32 cellular contexts compared by ENCODE assay signal in genomic region chrX:1601051-1601767, GRCh38. TPM values are rescaled to one million over a fixed set of nuclear protein-coding genes. Genes with fewer than 3 reads are reported as not detected.
DNase-seq lines count a peak whose midpoint lies in the region; ATAC-seq, FAIRE-seq and TF ChIP-seq lines count a peak whose summit lies in the region.
"Had no signal": no experiment of that assay in that cellular context is flagged by ENCODE, and none has a peak within 500 bp of the region (broad histone marks: within the 10 kb centered on the region; RNA-seq: fewer than 3 reads in every experiment).

No MANE protein-coding gene starts in this region.

- no peaks in the 10 kb centered on the region for H3K79me2 ChIP-seq in HepG2 (ENCODE audit: insufficient read depth, low read length)

- TF ChIP-seq EP300 in HepG2 (IDR thresholded peaks at IDR 0.05; ENCODE audit: low read depth in 2 of 2, low read length in 2 of 2) = no peak
- TF ChIP-seq EP300 in HepG2 (CRISPR knock-in tag; IDR thresholded peaks at IDR 0.05; ENCODE audit: borderline replicate concordance) = no peak

- no peak overlapping the region for H3K4me3 ChIP-seq in RWPE2 (ENCODE audit: severe bottlenecking)
- no peak overlapping the region for H3K4me3 ChIP-seq in HepG2 (replicated peaks in 1 of 3; ENCODE audit: insufficient read depth in 1 of 3, low read depth in 2 of 3, low read length in 3 of 3)
- H3K4me3 ChIP-seq: adrenal gland, body of pancreas, gastroesophageal sphincter, mucosa of descending colon, ovary, skin epidermis had no signal

- in situ Hi-C loops in HepG2 (cut with HindIII; ENCODE audit: extremely low pct_ligation_motif_present, low pct_unique_long_range_greater_than_20kb) = no loop called here

- H3K27ac ChIP-seq in RWPE2 (ENCODE audit: poor library complexity, severe bottlenecking) (no peak overlapping the region), HepG2 (ENCODE audit: extremely low read length, insufficient read depth, low read length) (no peak overlapping the region)
- H3K27ac ChIP-seq: adrenal gland, body of pancreas, gastroesophageal sphincter, ovary, skin epidermis had no signal

- no peaks in the 10 kb centered on the region for H3K4me1 ChIP-seq in RWPE2 (ENCODE audit: insufficient read depth, poor library complexity, severe bottlenecking)
- H3K4me1 ChIP-seq in HepG2 (ENCODE audit: insufficient read depth, low read length) = no peaks in the 10 kb centered on the region
- H3K4me1 ChIP-seq: adrenal gland, body of pancreas, gastroesophageal sphincter had no signal

- no peaks in the 10 kb centered on the region for H3K9me3 ChIP-seq in RWPE2 (ENCODE audit: severe bottlenecking)
- H3K9me3 ChIP-seq in HepG2 (ENCODE audit: low read length) = no peaks in the 10 kb centered on the region
- H3K9me3 ChIP-seq: adrenal gland, body of pancreas, gastroesophageal sphincter, mucosa of descending colon, ovary had no signal

- TF ChIP-seq POLR2A in HepG2 (IDR thresholded peaks at IDR 0.05; ENCODE audit: insufficient read depth in 1 of 2, low read depth in 2 of 2, low read length in 2 of 2) = no peak

- no peak overlapping the region for H3K4me2 ChIP-seq in HepG2 (ENCODE audit: low read depth, low read length)

- peaks cover 10% of the 10 kb centered on the region; the same call in 1 of the 2 replicates for H4K20me1 ChIP-seq in HepG2 (ENCODE audit: insufficient read depth, low read length)

- H3K27me3 ChIP-seq in RWPE2 (ENCODE audit: insufficient read depth, poor library complexity, severe bottlenecking) (no peaks in the 10 kb centered on the region), HepG2 (ENCODE audit: control insufficient read depth in 1 of 2, insufficient read depth in 2 of 2, low read length in 2 of 2) (no peaks in the 10 kb centered on the region)
- H3K27me3 ChIP-seq: adrenal gland, body of pancreas, gastroesophageal sphincter, ovary had no signal

- 98% methylated on average over 39 of the region's 58 CpGs for WGBS in HepG2 (ENCODE audit: low lambda C conversion rate)

- H3K9ac ChIP-seq in HepG2 (ENCODE audit: insufficient read depth, low read depth, low read length) = no peak overlapping the region

- CTCF ChIA-PET in HepG2 (lab: Yijun Ruan, JAX; ENCODE audit: low intra/inter-chr PET ratio, low total read pairs) = no interaction called here

- no peak for FAIRE-seq in HepG2 (lab: Jason Lieb, UNC)
- no peak for FAIRE-seq in RCC 7860 (lab: Jason Lieb, UNC)
- FAIRE-seq: endothelial cell of umbilical vein, GM18507 had no signal

- H3K36me3 ChIP-seq in RWPE2 (ENCODE audit: low read depth) = peaks cover 75% of the 10 kb centered on the region
- peaks cover 25 to 59% of the 10 kb centered on the region in 2 experiments; a peak in 4 of 5 replicates for H3K36me3 ChIP-seq in HepG2 (replicated peaks in 1 of 2; ENCODE audit: control insufficient read depth in 1 of 2, insufficient read depth in 2 of 2, low read length in 2 of 2)
- H3K36me3 ChIP-seq: ovary had no signal

- DNase-seq in activated gamma-delta T cell (lab: John Stamatoyannopoulos, UW) (peak; percentile 13), activated gamma-delta T cell treated with Interleukin-2 at 50 U/mL for 16 hours (no peak), RWPE2 (ENCODE audit: low spot score) (peak; percentile 77), HepG2 (ENCODE audit: low spot score) (no peak), RCC 7860 (ENCODE audit: low spot score) (no peak), NCI-H226 (no peak)
- DNase-seq in stimulated activated naive CD8-positive, alpha-beta T cell treated with anti-CD3 and anti-CD28 coated beads, Interleukin-15, Interleukin-2, amounts not matched to agents 100 U/mL and 50 U/mL, for 24 hours = peak; percentile 1
- no peak for DNase-seq in NK-92 treated with Interleukin-12 subunit alpha and Interleukin-12 subunit beta, amount 100 ng/mL, for 24 hours (lab: John Stamatoyannopoulos, UW)
- DNase-seq: activated CD4-positive, alpha-beta T cell treated with anti-CD3 and anti-CD28 coated beads, Interleukin-2, amount 10 ng/mL, durations not matched to agents 7 days and 5 days; body of pancreas; GDM1; HCEC 1CT; hypothalamus; NCI-H1105; NCI-H2029 treated with DMSO at 0.1 percent for 48 hours; NCI-H69; retina; trophoblast cell had no signal

- no TSS peak for BruUV-seq in HepG2 (replicated peaks; lab: Mats Ljungman, UMichigan)

- intact Hi-C loops in HepG2 (cut with micrococcal nuclease; ENCODE audit: unreplicated experiment) = no loop called here

- TF ChIP-seq CTCF in RWPE2 (IDR thresholded peaks at IDR 0.05; ENCODE audit: poor library complexity, severe bottlenecking) (no peak), HepG2 (CRISPR knock-in tag; IDR thresholded peaks at IDR 0.05) (no peak)

- ATAC-seq in RWPE2 (ENCODE audit: low read depth) (no peak), HepG2 (no peak)
- no peak for ATAC-seq in stimulated activated naive CD8-positive, alpha-beta T cell treated with anti-CD3 and anti-CD28 coated beads, Interleukin-15, Interleukin-2, amounts not matched to agents 100 U/mL and 50 U/mL, for 24 hours
- ATAC-seq: body of pancreas; gastroesophageal sphincter; mucosa of descending colon; natural killer cell treated with Interleukin-12 subunit alpha and Interleukin-12 subunit beta and Interleukin-15 and Interleukin-18, amount 100 ng/mL, for 72 hours had no signal

- POLR2A ChIA-PET in HepG2 (lab: Yijun Ruan, JAX) = no interaction called here

- no peak for TF ChIP-seq RAD21 in HepG2 (CRISPR knock-in tag; IDR thresholded peaks at IDR 0.05)

- no peak overlapping the region for H2AFZ ChIP-seq in HepG2 (ENCODE audit: low read length)

TF ChIP-seq in HepG2, 621 proteins besides CTCF, POLR2A, EP300 and RAD21:
- TF ChIP-seq HDAC2 (CRISPR knock-in tag; IDR thresholded peaks at IDR 0.05) (no peak), RBFOX2 (IDR thresholded peaks at IDR 0.05; ENCODE audit: low read depth, low read length) (0 out of 2 replicates have a peak, but pooled peaks have one; percentile 26)

RNA-seq across cellular contexts. Expression of gene AKAP17A, which starts 9.8 kb away (rescaled TPM):
- 16.8 and 26.5 TPM in 2 replicates for total RNA-seq in HepG2 (2016; rRNA removed; fragmentation: Illumina TruSeq; extraction: Trizol)
- 6.5 and 6.8 TPM in 2 replicates for total RNA-seq in HepG2 (2016; cell fraction: cytosol; rRNA removed; fragmentation: Illumina TruSeq; extraction: Trizol; ENCODE audit: low read depth)
- total RNA-seq in HepG2 (2016; cell fraction: insoluble cytoplasmic fraction; rRNA removed; fragmentation: Illumina TruSeq; extraction: Trizol) = 14.2 and 27.6 TPM in 2 replicates
- total RNA-seq in HepG2 (2016; cell fraction: membrane; rRNA removed; fragmentation: Illumina TruSeq; extraction: Trizol) = 10.5 and 10.6 TPM in 2 replicates
- total RNA-seq in HepG2 (2016; cell fraction: nucleus; rRNA removed; fragmentation: Illumina TruSeq; extraction: Trizol) = 20.8 and 27.2 TPM in 2 replicates
- polyA plus RNA-seq in HepG2 (2011; rRNA removed) = 20.5 and 29.8 TPM in 2 replicates
- polyA plus RNA-seq in HepG2 (2011; cell fraction: cytosol; rRNA removed) = 8.1 and 10.8 TPM in 2 replicates
- polyA plus RNA-seq in HepG2 (2011; cell fraction: nucleus; rRNA removed) = 303 and 327 TPM in 2 replicates
- 24.1 and 26.3 TPM in 2 replicates for polyA plus RNA-seq in HepG2 (2012)
- 2.3 and 2.6 TPM in 2 replicates for polyA plus RNA-seq in HepG2 (2016; cell fraction: cytosol; fragmentation: Illumina TruSeq; extraction: Trizol; ENCODE audit: low read depth)
- 17.5 and 20.6 TPM in 2 replicates for polyA plus RNA-seq in HepG2 (2016; cell fraction: insoluble cytoplasmic fraction; fragmentation: Illumina TruSeq; extraction: Trizol; ENCODE audit: low read depth)
- polyA plus RNA-seq in HepG2 (2016; cell fraction: membrane; fragmentation: Illumina TruSeq; extraction: Trizol; ENCODE audit: low read depth) = 6.1 and 6.3 TPM in 2 replicates
- 80.9 and 81.0 TPM in 2 replicates for polyA plus RNA-seq in HepG2 (2016; cell fraction: nucleus; fragmentation: Illumina TruSeq; extraction: Trizol; ENCODE audit: insufficient read depth, low read depth)
- polyA minus RNA-seq in HepG2 (2011; rRNA and poly(A)+ RNA removed; ENCODE audit: low replicate concordance) = 5.9 and 7.1 TPM in 2 replicates
- polyA minus RNA-seq in HepG2 (2011; cell fraction: cytosol; rRNA and poly(A)+ RNA removed) = 4.2 and 5.9 TPM in 2 replicates
- polyA minus RNA-seq in HepG2 (2011; cell fraction: nucleus; rRNA and poly(A)+ RNA removed) = 19.3 and 20.2 TPM in 2 replicates

RNA-seq across cellular contexts. Expression of gene ASMT, which starts 13.7 kb away (rescaled TPM):
- total RNA-seq in HepG2 (2016; rRNA removed; fragmentation: Illumina TruSeq; extraction: Trizol) = not detected in 2 replicates
- total RNA-seq in HepG2 (2016; cell fraction: cytosol; rRNA removed; fragmentation: Illumina TruSeq; extraction: Trizol; ENCODE audit: low read depth) = not detected in 2 replicates
- not detected in 2 replicates for total RNA-seq in HepG2 (2016; cell fraction: insoluble cytoplasmic fraction; rRNA removed; fragmentation: Illumina TruSeq; extraction: Trizol)
- total RNA-seq in HepG2 (2016; cell fraction: membrane; rRNA removed; fragmentation: Illumina TruSeq; extraction: Trizol) = not detected in 2 replicates
- not detected in 2 replicates for total RNA-seq in HepG2 (2016; cell fraction: nucleus; rRNA removed; fragmentation: Illumina TruSeq; extraction: Trizol)
- polyA plus RNA-seq in HepG2 (2011; rRNA removed) = 0.04 and 0.33 TPM in 2 replicates
- polyA plus RNA-seq in HepG2 (2011; cell fraction: cytosol; rRNA removed) = 0.04 and 0.06 TPM in 2 replicates
- polyA plus RNA-seq in HepG2 (2011; cell fraction: nucleus; rRNA removed) = not detected in 2 replicates
- polyA plus RNA-seq in HepG2 (2012) = not detected in 2 replicates
- polyA plus RNA-seq in HepG2 (2016; cell fraction: cytosol; fragmentation: Illumina TruSeq; extraction: Trizol; ENCODE audit: low read depth) = 0.14 TPM in 1 of 2 replicates, not detected in the other
- polyA plus RNA-seq in HepG2 (2016; cell fraction: insoluble cytoplasmic fraction; fragmentation: Illumina TruSeq; extraction: Trizol; ENCODE audit: low read depth) = not detected in 2 replicates
- polyA plus RNA-seq in HepG2 (2016; cell fraction: membrane; fragmentation: Illumina TruSeq; extraction: Trizol; ENCODE audit: low read depth) = 0.15 TPM in 1 of 2 replicates, not detected in the other
- not detected in 2 replicates for polyA plus RNA-seq in HepG2 (2016; cell fraction: nucleus; fragmentation: Illumina TruSeq; extraction: Trizol; ENCODE audit: insufficient read depth, low read depth)
- polyA minus RNA-seq in HepG2 (2011; rRNA and poly(A)+ RNA removed; ENCODE audit: low replicate concordance) = not detected in 2 replicates
- not detected in 2 replicates for polyA minus RNA-seq in HepG2 (2011; cell fraction: cytosol; rRNA and poly(A)+ RNA removed)
- polyA minus RNA-seq in HepG2 (2011; cell fraction: nucleus; rRNA and poly(A)+ RNA removed) = not detected in 2 replicates
- total RNA-seq: activated CD4-positive, alpha-beta T cell treated with anti-CD3 and anti-CD28 coated beads, Interleukin-2, amount 10 ng/mL, durations not matched to agents 7 days and 5 days; activated T-helper 2 cell treated with anti-CD3 and anti-CD28 coated beads, Interferon-gamma antibody, Interleukin-2, Interleukin-4, amounts not matched to agents 10 μg/mL and 5 μg/mL and 100 μg/mL, durations not matched to agents 14 hours and 24 hours and 36 hours; body of pancreas; endothelial cell of umbilical vein; fibroblast of lung; lower leg skin; M059J; T-helper 2 cell treated with Interferon-gamma antibody and Interleukin-4, amounts not matched to agents 100 ng/mL and 5 ng/mL, for 36 hours had no signal
- polyA plus RNA-seq: BJ, endothelial cell of umbilical vein, fibroblast of lung had no signal

Comparison
In these comparisons a context has a peak if more than half of its experiments do, and no peak if none do; other contexts are left out.
1. DNase-seq: peak in activated gamma-delta T cell (single experiment), RWPE2 (single experiment) and stimulated activated naive CD8-positive, alpha-beta T cell treated with anti-CD3 and anti-CD28 coated beads, Interleukin-15, Interleukin-2, amounts not matched to agents 100 U/mL and 50 U/mL, for 24 hours (single experiment); none in activated gamma-delta T cell treated with Interleukin-2 at 50 U/mL for 16 hours (single experiment), HepG2 (single experiment), RCC 7860 (single experiment), NCI-H226 (single experiment) and NK-92 treated with Interleukin-12 subunit alpha and Interleukin-12 subunit beta, amount 100 ng/mL, for 24 hours (single experiment).